ENCODE assay signal across 36 cellular contexts in the genomic region with DNA sequence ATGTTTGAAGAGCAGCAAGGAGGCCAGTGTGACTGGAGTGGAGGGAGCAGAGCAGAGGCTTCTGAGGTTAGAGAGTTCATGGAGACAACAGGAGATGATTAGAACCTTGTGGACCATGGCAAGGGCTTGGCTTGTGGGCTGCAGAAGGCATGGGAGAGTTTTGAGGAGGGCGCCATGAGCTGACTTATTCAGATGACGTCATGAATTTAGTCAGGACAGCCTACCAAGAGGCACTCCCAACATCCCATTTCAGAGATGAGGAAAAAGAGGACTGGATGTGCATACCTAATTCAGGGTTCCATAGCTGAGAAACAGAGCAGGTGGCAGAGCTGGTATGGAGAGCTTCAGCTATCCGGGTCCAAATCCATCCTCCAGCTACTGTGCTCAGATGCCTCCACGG.
"Had no signal": no experiment of that assay in that cellular context is flagged by ENCODE, and none has a peak within 500 bp of the region (broad histone marks: within the 10 kb centered on the region; RNA-seq: fewer than 3 reads in every experiment).

No MANE protein-coding gene starts in this region.

- FAIRE-seq: colon, endometrium, endothelial cell of umbilical vein, frontal cortex had no signal

- H3K4me3 Mint-ChIP-seq: activated CD4-positive, alpha-beta memory T cell treated with anti-CD3 and anti-CD28 coated beads for 36 hours; activated CD4-positive, alpha-beta T cell treated with anti-CD3 and anti-CD28 coated beads for 36 hours; activated CD4-positive, alpha-beta T cell treated with anti-CD3 and anti-CD28 coated beads, Interleukin-2, amount 10 ng/mL, durations not matched to agents 24 days and 14 days; activated CD8-positive, alpha-beta memory T cell treated with anti-CD3 and anti-CD28 coated beads, Interleukin-2, amount 10 ng/mL, durations not matched to agents 7 days and 5 days; activated CD8-positive, alpha-beta T cell treated with anti-CD3 and anti-CD28 coated beads, Interleukin-2, amount 10 ng/mL, durations not matched to agents 7 days and 5 days; activated naive CD4-positive, alpha-beta T cell treated with anti-CD3 and anti-CD28 coated beads for 36 hours; activated naive CD4-positive, alpha-beta T cell treated with anti-CD3 and anti-CD28 coated beads, Interleukin-2, amount 50 U/mL, for 24 hours; activated naive CD8-positive, alpha-beta T cell treated with anti-CD3 and anti-CD28 coated beads for 36 hours; activated naive CD8-positive, alpha-beta T cell treated with anti-CD3 and anti-CD28 coated beads, Interleukin-2, amount 50 U/mL, for 24 hours; activated T-helper 1 cell treated with anti-CD3 and anti-CD28 coated beads, Interleukin-12 subunit alpha, Interleukin-12 subunit beta, Interleukin-2, Interleukin-4 antibody, amounts not matched to agents 30 ng/mL and 10 ng/mL and 1 ng/mL, durations not matched to agents 14 hours and 24 hours and 36 hours; T-helper 17 cell; T-helper 2 cell treated with Interferon-gamma antibody and Interleukin-4, amounts not matched to agents 5 μg/mL and 100 μg/mL, for 36 hours had no signal

- H3K4me1 ChIP-seq: adrenal gland, body of pancreas, esophagus squamous epithelium had no signal

- H3K27ac ChIP-seq: adrenal gland, body of pancreas, epithelial cell of prostate, esophagus squamous epithelium, WERI-Rb-1 had no signal

- H3K36me3 ChIP-seq: adrenal gland, esophagus squamous epithelium, WERI-Rb-1 had no signal

- H3K9me3 ChIP-seq: adrenal gland, body of pancreas, esophagus squamous epithelium had no signal

- H3K4me3 ChIP-seq: adrenal gland, body of pancreas, esophagus squamous epithelium had no signal

- ATAC-seq: activated CD4-positive, alpha-beta T cell treated with anti-CD3 and anti-CD28 coated beads for 36 hours; activated CD8-positive, alpha-beta memory T cell treated with anti-CD3 and anti-CD28 coated beads, Interleukin-2, amount 10 ng/mL, durations not matched to agents 7 days and 5 days; activated CD8-positive, alpha-beta T cell treated with anti-CD3 and anti-CD28 coated beads, Interleukin-2, amount 10 ng/mL, durations not matched to agents 7 days and 5 days; activated naive CD8-positive, alpha-beta T cell treated with anti-CD3 and anti-CD28 coated beads, Interleukin-2, amount 50 U/mL, for 24 hours; body of pancreas; T-helper 17 cell had no signal

- H3K27ac Mint-ChIP-seq: activated CD4-positive, alpha-beta memory T cell treated with anti-CD3 and anti-CD28 coated beads for 36 hours; activated CD4-positive, alpha-beta T cell treated with anti-CD3 and anti-CD28 coated beads for 36 hours; activated CD4-positive, alpha-beta T cell treated with anti-CD3 and anti-CD28 coated beads, Interleukin-2, amount 10 ng/mL, durations not matched to agents 24 days and 14 days; activated CD8-positive, alpha-beta memory T cell treated with anti-CD3 and anti-CD28 coated beads, Interleukin-2, amount 10 ng/mL, durations not matched to agents 7 days and 5 days; activated CD8-positive, alpha-beta T cell treated with anti-CD3 and anti-CD28 coated beads, Interleukin-2, amount 10 ng/mL, durations not matched to agents 7 days and 5 days; activated naive CD4-positive, alpha-beta T cell treated with anti-CD3 and anti-CD28 coated beads for 36 hours; activated naive CD4-positive, alpha-beta T cell treated with anti-CD3 and anti-CD28 coated beads, Interleukin-2, amount 50 U/mL, for 24 hours; activated naive CD8-positive, alpha-beta T cell treated with anti-CD3 and anti-CD28 coated beads for 36 hours; activated naive CD8-positive, alpha-beta T cell treated with anti-CD3 and anti-CD28 coated beads, Interleukin-2, amount 50 U/mL, for 24 hours; activated T-helper 1 cell treated with anti-CD3 and anti-CD28 coated beads, Interleukin-12 subunit alpha, Interleukin-12 subunit beta, Interleukin-2, Interleukin-4 antibody, amounts not matched to agents 30 ng/mL and 10 ng/mL and 1 ng/mL, durations not matched to agents 14 hours and 24 hours and 36 hours; activated T-helper 2 cell treated with anti-CD3 and anti-CD28 coated beads, Interferon-gamma antibody, Interleukin-2, Interleukin-4, amounts not matched to agents 10 μg/mL and 5 μg/mL and 100 μg/mL, durations not matched to agents 14 hours and 24 hours and 36 hours; T-helper 17 cell; T-helper 2 cell treated with Interferon-gamma antibody and Interleukin-4, amounts not matched to agents 5 μg/mL and 100 μg/mL, for 36 hours had no signal

- H3K27me3 ChIP-seq: adrenal gland, body of pancreas, esophagus squamous epithelium had no signal

- H3K27me3 Mint-ChIP-seq: activated CD4-positive, alpha-beta memory T cell treated with anti-CD3 and anti-CD28 coated beads for 36 hours; activated CD4-positive, alpha-beta T cell treated with anti-CD3 and anti-CD28 coated beads for 36 hours; activated CD4-positive, alpha-beta T cell treated with anti-CD3 and anti-CD28 coated beads, Interleukin-2, amount 10 ng/mL, durations not matched to agents 24 days and 14 days; activated CD8-positive, alpha-beta memory T cell treated with anti-CD3 and anti-CD28 coated beads, Interleukin-2, amount 10 ng/mL, durations not matched to agents 7 days and 5 days; activated naive CD4-positive, alpha-beta T cell treated with anti-CD3 and anti-CD28 coated beads, Interleukin-2, amount 50 U/mL, for 24 hours; activated naive CD8-positive, alpha-beta T cell treated with anti-CD3 and anti-CD28 coated beads for 36 hours; activated naive CD8-positive, alpha-beta T cell treated with anti-CD3 and anti-CD28 coated beads, Interleukin-2, amount 50 U/mL, for 24 hours; T-helper 17 cell had no signal

- DNase-seq: activated CD4-positive, alpha-beta memory T cell treated with anti-CD3 and anti-CD28 coated beads for 36 hours; activated CD4-positive, alpha-beta T cell treated with anti-CD3 and anti-CD28 coated beads for 36 hours; activated CD4-positive, alpha-beta T cell treated with anti-CD3 and anti-CD28 coated beads, Interleukin-2, amount 10 ng/mL, durations not matched to agents 24 days and 14 days; activated CD4-positive, CD25-positive, alpha-beta regulatory T cell; activated CD4-positive, CD25-positive, alpha-beta regulatory T cell treated with anti-CD3 and anti-CD28 coated beads, Interleukin-2, amount 50 U/mL, for 72 hours; activated CD8-positive, alpha-beta memory T cell treated with anti-CD3 and anti-CD28 coated beads, Interleukin-2, amount 10 ng/mL, durations not matched to agents 7 days and 5 days; activated CD8-positive, alpha-beta memory T cell treated with anti-CD3 and anti-CD28 coated beads, Interleukin-2, amount 50 U/mL, for 4 hours; activated CD8-positive, alpha-beta T cell treated with anti-CD3 and anti-CD28 coated beads, Interleukin-2, amount 10 ng/mL, durations not matched to agents 7 days and 5 days; activated effector memory CD4-positive, alpha-beta T cell treated with anti-CD3 and anti-CD28 coated beads, Interleukin-2, amount 50 U/mL, for 16 hours; activated naive CD4-positive, alpha-beta T cell treated with anti-CD3 and anti-CD28 coated beads for 36 hours; activated naive CD8-positive, alpha-beta T cell treated with anti-CD3 and anti-CD28 coated beads for 36 hours; activated naive CD8-positive, alpha-beta T cell treated with anti-CD3 and anti-CD28 coated beads, Interleukin-2, amount 50 U/mL, for 24 hours; activated T-cell treated with anti-CD3 and anti-CD28 coated beads for 4 hours; activated T-cell treated with anti-CD3 and anti-CD28 coated beads, Interleukin-2, amount 50 U/mL, for 48 hours; adrenal gland; amygdala; aorta; body of pancreas; caudate nucleus; cortex of kidney; effector CD8-positive, alpha-beta T cell; esophagus squamous epithelium; head of caudate nucleus; T-helper 1 cell; T-helper 17 cell; T1000; WERI-Rb-1 had no signal

- H3K9me3 Mint-ChIP-seq: activated CD4-positive, alpha-beta memory T cell treated with anti-CD3 and anti-CD28 coated beads for 36 hours; activated CD4-positive, alpha-beta T cell treated with anti-CD3 and anti-CD28 coated beads, Interleukin-2, amount 10 ng/mL, durations not matched to agents 24 days and 14 days; activated naive CD4-positive, alpha-beta T cell treated with anti-CD3 and anti-CD28 coated beads for 36 hours; activated naive CD4-positive, alpha-beta T cell treated with anti-CD3 and anti-CD28 coated beads, Interleukin-2, amount 50 U/mL, for 24 hours; activated naive CD8-positive, alpha-beta T cell treated with anti-CD3 and anti-CD28 coated beads for 36 hours; activated naive CD8-positive, alpha-beta T cell treated with anti-CD3 and anti-CD28 coated beads, Interleukin-2, amount 50 U/mL, for 24 hours; activated T-helper 1 cell treated with anti-CD3 and anti-CD28 coated beads, Interleukin-12 subunit alpha, Interleukin-12 subunit beta, Interleukin-2, Interleukin-4 antibody, amounts not matched to agents 30 ng/mL and 10 ng/mL and 1 ng/mL, durations not matched to agents 14 hours and 24 hours and 36 hours; activated T-helper 2 cell treated with anti-CD3 and anti-CD28 coated beads, Interferon-gamma antibody, Interleukin-2, Interleukin-4, amounts not matched to agents 10 μg/mL and 5 μg/mL and 100 μg/mL, durations not matched to agents 14 hours and 24 hours and 36 hours; T-helper 2 cell treated with Interferon-gamma antibody and Interleukin-4, amounts not matched to agents 5 μg/mL and 100 μg/mL, for 36 hours had no signal
